18 cellular contexts compared by ENCODE assay signal in genomic region chr12:67546718-67547117, GRCh38.
"Had no signal": no experiment of that assay in that cellular context is flagged by ENCODE, and none has a peak within 500 bp of the region (broad histone marks: within the 10 kb centered on the region; RNA-seq: fewer than 3 reads in every experiment).

No MANE protein-coding gene starts in this region.

- H3K9me3 ChIP-seq: colonic mucosa, ovary, thyroid gland, upper lobe of left lung, uterus had no signal

- H3K27me3 Mint-ChIP-seq: naive thymus-derived CD8-positive, alpha-beta T cell had no signal

- DNase-seq: colonic mucosa; dermis blood vessel endothelial cell; erythroblast; immature natural killer cell; kidney; mammary epithelial cell; naive thymus-derived CD8-positive, alpha-beta T cell; nucleus accumbens; ovary; right cardiac atrium; stimulated activated CD4-positive, alpha-beta T cell treated with anti-CD3 and anti-CD28 coated beads, Interleukin-2, amount 100 ng/mL, for 48 hours; stimulated activated naive CD4-positive, alpha-beta T cell treated with Interleukin-2 at 50 U/mL for 16 hours; thyroid gland; upper lobe of left lung; uterus had no signal

- H3K4me2 ChIP-seq: smooth muscle cell had no signal

- ATAC-seq: naive thymus-derived CD8-positive, alpha-beta T cell; right cardiac atrium had no signal

- H3K27ac Mint-ChIP-seq: immature natural killer cell had no signal

- H3K27me3 ChIP-seq: colonic mucosa, foreskin keratinocyte, ovary, thyroid gland, upper lobe of left lung, uterus had no signal

- H3K4me3 ChIP-seq: colonic mucosa, ovary, smooth muscle cell, thyroid gland, upper lobe of left lung, uterus had no signal

- H3K4me1 ChIP-seq: colonic mucosa, thyroid gland, upper lobe of left lung, uterus had no signal

- H3K4me1 Mint-ChIP-seq: immature natural killer cell had no signal

- H3K36me3 ChIP-seq: colonic mucosa, ovary, thyroid gland, upper lobe of left lung, uterus had no signal

- H3K4me3 Mint-ChIP-seq: immature natural killer cell, neural crest cell had no signal

- H3K27ac ChIP-seq: colonic mucosa, foreskin keratinocyte, ovary, thyroid gland, upper lobe of left lung, uterus had no signal
